8 cellular contexts compared by ENCODE assay signal in the genomic region with DNA sequence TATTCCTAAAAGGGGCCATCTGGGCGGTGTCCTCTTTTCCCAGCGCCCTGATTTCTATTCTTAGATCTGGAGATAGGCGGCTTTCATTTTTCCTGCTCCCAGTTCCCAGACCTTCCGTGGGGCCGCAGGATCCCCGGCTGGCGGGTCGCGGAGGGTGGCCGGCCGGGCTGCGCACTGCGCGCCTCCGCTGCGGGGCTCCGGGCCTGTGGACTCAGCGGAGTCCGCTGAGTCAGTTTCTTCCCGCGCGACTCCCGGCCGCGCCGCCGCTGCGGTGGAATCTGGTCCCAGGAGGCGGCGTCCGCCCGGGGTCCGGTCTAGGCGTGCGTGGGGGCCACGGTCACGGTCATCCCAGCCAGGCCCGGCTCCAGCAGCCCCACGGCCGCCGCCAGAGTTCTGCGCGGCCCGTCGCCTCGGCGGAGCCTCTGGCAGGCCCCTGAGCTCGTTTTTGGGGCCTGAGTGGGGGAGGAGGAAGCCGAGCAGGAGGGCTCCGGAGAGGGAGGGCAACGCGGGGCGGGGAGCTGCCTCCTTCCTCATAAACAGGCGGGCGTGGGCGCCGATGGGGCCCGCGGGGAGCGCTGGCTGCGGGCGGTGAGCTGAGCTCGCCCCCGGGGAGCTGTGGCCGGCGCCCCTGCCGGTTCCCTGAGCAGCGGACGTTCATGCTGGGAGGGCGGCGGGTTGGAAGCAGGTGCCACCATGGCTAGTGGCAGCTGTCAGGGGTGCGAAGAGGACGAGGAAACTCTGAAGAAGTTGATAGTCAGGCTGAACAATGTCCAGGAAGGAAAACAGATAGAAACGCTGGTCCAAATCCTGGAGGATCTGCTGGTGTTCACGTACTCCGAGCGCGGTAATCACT. TPM values are rescaled to one million over a fixed set of nuclear protein-coding genes. Genes with fewer than 3 reads are reported as not detected.
DNase-seq lines count a peak whose midpoint lies in the region; ATAC-seq and TF ChIP-seq lines count a peak whose summit lies in the region.

A gene (plus strand): TSS at position 559 of the 853 bp plus-strand sequence. CDS start 135 bp downstream, at position 694.

- H3K9me3 ChIP-seq in BE2C: no peaks in the 10 kb centered on the region
- H3K9me3 ChIP-seq in right atrium auricular region: no peaks in the 10 kb centered on the region
- H3K9me3 ChIP-seq in psoas muscle: no peaks in the 10 kb centered on the region

- intact Hi-C loops in psoas muscle (cut with DNase I): loop anchor here (5.0 to 10.0 kb wide), 2 partner anchors 70 to 72 kb away; no protein-coding TSS in a partner anchor

- 0 to 1% (median 1%) methylated on average over 68 to 78 of the region's 78 CpGs for WGBS in psoas muscle, 3 donors

- H3K4me3 ChIP-seq in BE2C (ENCODE audit: low read depth, low read length): peak within 1 kb of the TSS; percentile 46
- H3K4me3 ChIP-seq in right atrium auricular region: peak within 1 kb of the TSS; percentile 68 to 72
- H3K4me3 ChIP-seq in psoas muscle: peak within 1 kb of the TSS; percentile 82

- TF ChIP-seq CTCF in BE2C (IDR thresholded peaks at IDR 0.05; ENCODE audit: low read depth, low read length) (no peak), right atrium auricular region (IDR thresholded peaks at IDR 0.05) (peak in 1 of 2 donors; percentile 12), psoas muscle (IDR thresholded peaks at IDR 0.05) (no peak)

- ATAC-seq in HG03280 (IDR thresholded peaks at IDR 0.05; ENCODE audit: unreplicated experiment): peak; percentile 60
- ATAC-seq in psoas muscle: peak; percentile 87 to 92 (median 88)

- DNase-seq in BE2C (peak; percentile 26), SK-N-DZ (ENCODE audit: low spot score) (peak; percentile 54), amniotic epithelial cell (ENCODE audit: low read depth) (peak; percentile 75), right atrium auricular region (ENCODE audit: low spot score) (peak; percentile 85), psoas muscle (peak; percentile 84 to 92), OCI-M1 (lab: John Stamatoyannopoulos, UW) (no peak)

- peak; percentile 94 for TF ChIP-seq POLR2A in GM19099 (IDR thresholded peaks at IDR 0.05; ENCODE audit: extremely low read depth, insufficient read length, low read depth)

- H3K27me3 ChIP-seq in BE2C (peaks cover 36% of the 10 kb centered on the region), right atrium auricular region (no peaks in the 10 kb centered on the region), psoas muscle (ENCODE audit: insufficient read depth in 3 of 3, low read length in 2 of 3) (no peaks in the 10 kb centered on the region)

- H3K4me1 ChIP-seq in BE2C: no peaks in the 10 kb centered on the region
- H3K4me1 ChIP-seq in right atrium auricular region: peaks cover 0 to 23% of the 10 kb centered on the region in 2 donors
- peaks cover 16% of the 10 kb centered on the region for H3K4me1 ChIP-seq in psoas muscle

- H3K36me3 ChIP-seq in BE2C (no peaks in the 10 kb centered on the region), right atrium auricular region (no peaks in the 10 kb centered on the region), psoas muscle (ENCODE audit: insufficient read depth in 1 of 2, low read depth in 1 of 2) (no peaks in the 10 kb centered on the region)

- H3K27ac ChIP-seq in right atrium auricular region (peak within 1 kb of the TSS; percentile 92 to 94), psoas muscle (peak within 1 kb of the TSS; percentile 93)

RNA-seq across cellular contexts. Expression of the gene that starts here (rescaled TPM):
- polyA plus RNA-seq in BE2C (2012; ENCODE audit: insufficient read depth, insufficient read length, low read depth): not detected
- polyA plus RNA-seq in SK-N-DZ (2014; cell fraction: cytosol; rRNA removed): 0.08 and 0.17 TPM in 2 replicates
- polyA plus RNA-seq in SK-N-DZ (2014; cell fraction: nucleus; rRNA removed): 0.14 and 2.5 TPM in 2 replicates
- 1 to 10 TPM; 7.1 to 8.6 TPM for total RNA-seq in right atrium auricular region
- 1 to 10 TPM; 4.7 to 8.4 (median 6.8) TPM for total RNA-seq in psoas muscle
- polyA plus RNA-seq in psoas muscle: 1 to 10 TPM in 2 of 3 donors, under 1 TPM in 1; 0.74 to 3.7 (median 1.8) TPM
